In genomic region chr3:95813261-95813660, GRCh38 we compare ENCODE assay signal across 21 cellular contexts.
A peak's percentile ranks its signal among the peaks of the same experiment; 100 is the strongest.
DNase-seq lines count a peak whose midpoint lies in the region; ATAC-seq and TF ChIP-seq lines count a peak whose summit lies in the region.
"Had no signal": no experiment of that assay in that cellular context is flagged by ENCODE, and none has a peak within 500 bp of the region (broad histone marks: within the 10 kb centered on the region; RNA-seq: fewer than 3 reads in every experiment).

No MANE protein-coding gene starts in this region.

- POLR2A ChIA-PET in PC-9 (lab: Charles Lee; ENCODE audit: unreplicated experiment), result no interaction called here

- no peaks in the 10 kb centered on the region for H3K36me3 Mint-ChIP-seq in natural killer cell
- H3K36me3 Mint-ChIP-seq: CD4-positive, CD25-positive, alpha-beta regulatory T cell had no signal

- H4K20me1 ChIP-seq in PC-9 (ENCODE audit: insufficient read depth), result no peaks in the 10 kb centered on the region
- H4K20me1 ChIP-seq: BLaER1 had no signal

- CTCF ChIA-PET in PC-9 (lab: Charles Lee), result no interaction called here

- H3K27me3 Mint-ChIP-seq in natural killer cell (ENCODE audit: low read depth in 2 of 2), result no peaks in the 10 kb centered on the region
- H3K27me3 Mint-ChIP-seq: CD4-positive, CD25-positive, alpha-beta regulatory T cell had no signal

- no peaks in the 10 kb centered on the region for H3K4me1 ChIP-seq in PC-9 (replicated peaks; ENCODE audit: insufficient read depth)
- H3K4me1 ChIP-seq: BLaER1, Peyer's patch, SJCRH30 had no signal

- H3K4me2 ChIP-seq in PC-9, result no peak overlapping the region
- H3K4me2 ChIP-seq: BLaER1 had no signal

- H3K4me3 Mint-ChIP-seq in natural killer cell, result no peak overlapping the region
- H3K4me3 Mint-ChIP-seq: CD4-positive, CD25-positive, alpha-beta regulatory T cell had no signal

- no TSS peak for BruUV-seq in PC-9 (replicated peaks; lab: Mats Ljungman, UMichigan)

- no peaks in the 10 kb centered on the region for H3K4me1 Mint-ChIP-seq in natural killer cell
- H3K4me1 Mint-ChIP-seq: CD4-positive, CD25-positive, alpha-beta regulatory T cell had no signal

- no peaks in the 10 kb centered on the region for H3K79me2 ChIP-seq in PC-9 (ENCODE audit: low read depth)

- no peak for ATAC-seq in natural killer cell
- no peak for ATAC-seq in HG03521 (IDR thresholded peaks at IDR 0.05; ENCODE audit: unreplicated experiment)
- ATAC-seq: K562, SK-N-SH treated with all-trans-retinoic acid at 6 μM for 48 hours had no signal

- H3K36me3 ChIP-seq in PC-9 (ENCODE audit: low read depth), result no peaks in the 10 kb centered on the region
- H3K36me3 ChIP-seq: BLaER1, MG63, Peyer's patch, SJCRH30 had no signal

- no peak overlapping the region for H3K27ac Mint-ChIP-seq in natural killer cell
- H3K27ac Mint-ChIP-seq: CD4-positive, CD25-positive, alpha-beta regulatory T cell had no signal

- H3K4me3 ChIP-seq in PC-9 (no peak overlapping the region), epithelial cell of esophagus (ENCODE audit: low read length) (no peak overlapping the region)
- H3K4me3 ChIP-seq: BLaER1, K562, MG63, Peyer's patch, SJCRH30 had no signal

- 0 out of 2 replicates have a peak, but pooled peaks cover 4% of the 10 kb centered on the region for H3K9me2 ChIP-seq in PC-9 (ENCODE audit: insufficient read depth)

- peaks cover 10 to 22% of the 10 kb centered on the region in 2 donors for H3K9me3 Mint-ChIP-seq in natural killer cell

- H3F3A ChIP-seq in PC-9 (ENCODE audit: insufficient read depth, low read depth), result no peaks in the 10 kb centered on the region

- no peak overlapping the region for H3K27ac ChIP-seq in PC-9
- H3K27ac ChIP-seq: BLaER1, Peyer's patch, SJCRH30 had no signal

- 0 out of 2 replicates have a peak overlapping the region, but pooled peaks have one; percentile 29 for H2AFZ ChIP-seq in PC-9

- TF ChIP-seq CTCF in PC-9 (conservative IDR thresholded peaks at IDR 0.05) (no peak), epithelial cell of esophagus (IDR thresholded peaks at IDR 0.05; ENCODE audit: insufficient read depth, low read depth, low read length, missing control alignments) (no peak), natural killer cell (IDR thresholded peaks at IDR 0.05) (no peak)

- no peaks in the 10 kb centered on the region for H3K9me3 ChIP-seq in PC-9 (ENCODE audit: insufficient read depth, low read depth)
- H3K9me3 ChIP-seq: BLaER1, MG63, Peyer's patch, SJCRH30 had no signal

- DNase-seq in HT1080 (ENCODE audit: low read depth) (peak; percentile 1), PC-9 (no peak), epithelial cell of esophagus (ENCODE audit: low read depth) (peak; percentile 17), kidney tubule cell (ENCODE audit: low spot score) (peak; percentile 75), natural killer cell (no peak), SHP77 treated with DMSO at 0.1 percent for 48 hours (lab: John Stamatoyannopoulos, UW) (no peak), dedifferentiated amniotic fluid mesenchymal stem cell (ENCODE audit: extremely low spot score) (no peak)
- DNase-seq: CD4-positive, CD25-positive, alpha-beta regulatory T cell; DMS153; DND-41; HCEC 1CT; Kasumi-1; MG63; NCI-H2029 treated with DMSO at 0.1 percent for 48 hours; NCI-H526 treated with DMSO at 0.1 percent for 48 hours; Peyer's patch; SJCRH30 had no signal

- H3K27me3 ChIP-seq in PC-9 (ENCODE audit: insufficient read depth, low read depth), result no peaks in the 10 kb centered on the region
- H3K27me3 ChIP-seq: BLaER1, MG63, Peyer's patch, SJCRH30 had no signal

- intact Hi-C loops in PC-9 (cut with micrococcal nuclease; ENCODE audit: unreplicated experiment) (no loop called here), natural killer cell (cut with micrococcal nuclease) (no loop called here)

Comparison
In these comparisons a context has a peak if more than half of its experiments do, and no peak if none do; other contexts are left out.
1. DNase-seq: peak in HT1080 (single experiment), epithelial cell of esophagus (single experiment) and kidney tubule cell (single experiment); none in PC-9 (0 of 2), natural killer cell (single experiment), SHP77 treated with DMSO at 0.1 percent for 48 hours (single experiment) and dedifferentiated amniotic fluid mesenchymal stem cell (single experiment).